ENCODE assay signal across 18 cellular contexts in the genomic region with DNA sequence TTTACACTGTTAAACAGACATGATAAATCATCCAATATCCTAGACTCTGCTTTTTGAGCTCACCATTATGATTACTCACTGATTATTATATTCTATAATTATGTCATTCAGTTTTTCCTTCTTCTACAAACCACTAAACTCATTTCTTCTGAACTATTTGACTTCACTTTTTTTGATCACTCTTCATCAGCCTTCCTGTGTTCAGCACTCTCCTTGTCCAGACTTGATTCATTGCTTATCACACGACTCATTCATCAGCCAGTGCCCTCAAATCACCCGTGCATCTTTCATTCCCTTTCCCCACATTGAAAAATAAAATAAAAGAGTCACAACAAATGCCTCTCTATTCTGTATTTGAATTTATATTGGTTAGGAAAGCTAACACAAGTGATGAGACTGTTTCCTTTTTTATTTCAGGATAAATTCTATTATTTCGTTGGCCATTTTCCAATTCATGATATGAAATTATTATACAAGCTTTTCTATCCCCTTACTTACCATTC.
DNase-seq lines count a peak whose midpoint lies in the region; ATAC-seq, FAIRE-seq and TF ChIP-seq lines count a peak whose summit lies in the region.
"Had no signal": no experiment of that assay in that cellular context is flagged by ENCODE, and none has a peak within 500 bp of the region (broad histone marks: within the 10 kb centered on the region; RNA-seq: fewer than 3 reads in every experiment).

No MANE protein-coding gene starts in this region.

- H3K4me1 Mint-ChIP-seq in CD8-positive, alpha-beta T cell (ENCODE audit: low read depth): no peaks in the 10 kb centered on the region
- no peaks in the 10 kb centered on the region for H3K4me1 Mint-ChIP-seq in CD4-positive, alpha-beta T cell (ENCODE audit: low read depth)
- H3K4me1 Mint-ChIP-seq: CD8-positive, alpha-beta memory T cell; GM23338 had no signal

- WGBS in K562 (ENCODE audit: insufficient coverage, low coverage, missing lambda C conversion rate): under 1% methylated on average over 3 of the region's 3 CpGs

- peak; percentile 1 for DNase-seq in HPDE6-E6E7 (ENCODE audit: extremely low spot score)
- no peak for DNase-seq in K562 (ENCODE audit: extremely low read depth in 1 of 4, low spot score in 3 of 4)
- peak; percentile 50 for DNase-seq in epithelial cell of esophagus (ENCODE audit: low read depth)
- DNase-seq in iris pigment epithelial cell (ENCODE audit: low read depth): peak; percentile 1
- DNase-seq in CD8-positive, alpha-beta T cell: no peak
- DNase-seq in CD4-positive, alpha-beta T cell: no peak
- DNase-seq: C1 segment of cervical spinal cord; CD8-positive, alpha-beta memory T cell; DMS 273 treated with DMSO at 0.1 percent for 48 hours; DMS79; GF-D8 had no signal

- ATAC-seq in K562 (no peak), HG02973 (IDR thresholded peaks at IDR 0.05; ENCODE audit: unreplicated experiment) (no peak), HG03469 (IDR thresholded peaks at IDR 0.05; ENCODE audit: unreplicated experiment) (no peak)
- ATAC-seq in CD8-positive, alpha-beta T cell: no peak
- ATAC-seq in CD4-positive, alpha-beta T cell (ENCODE audit: poor library complexity): no peak
- ATAC-seq: GM23338 had no signal

- no peak for TF ChIP-seq EP300 in K562 (IDR thresholded peaks at IDR 0.05; ENCODE audit: low read length)

- H3K36me3 Mint-ChIP-seq in CD8-positive, alpha-beta T cell: no peaks in the 10 kb centered on the region
- H3K36me3 Mint-ChIP-seq in CD4-positive, alpha-beta T cell (ENCODE audit: low read depth): no peaks in the 10 kb centered on the region
- H3K36me3 Mint-ChIP-seq: CD8-positive, alpha-beta memory T cell had no signal

- TF ChIP-seq CTCF in K562 (IDR thresholded peaks at IDR 0.05 in 2 of 3, conservative IDR thresholded peaks at IDR 0.05 in 1 of 3; ENCODE audit: insufficient read depth in 2 of 3, low read depth in 1 of 3, low read length in 3 of 3) (no peak), epithelial cell of esophagus (IDR thresholded peaks at IDR 0.05; ENCODE audit: insufficient read depth, low read depth, low read length, missing control alignments) (no peak)
- TF ChIP-seq CTCF in CD8-positive, alpha-beta T cell (IDR thresholded peaks at IDR 0.05): no peak
- TF ChIP-seq CTCF in CD4-positive, alpha-beta T cell (IDR thresholded peaks at IDR 0.05): no peak

- H3K4me1 ChIP-seq in K562 (replicated peaks in 1 of 2; ENCODE audit: control insufficient read depth in 2 of 2, insufficient read depth in 2 of 2, low read length in 2 of 2): no peaks in the 10 kb centered on the region
- no peaks in the 10 kb centered on the region for H3K4me1 ChIP-seq in CD8-positive, alpha-beta T cell (ENCODE audit: insufficient read depth, low read length)
- H3K4me1 ChIP-seq: HAP-1 had no signal

- peaks cover 31% of the 10 kb centered on the region for H3K9me3 Mint-ChIP-seq in CD8-positive, alpha-beta T cell
- H3K9me3 Mint-ChIP-seq in CD4-positive, alpha-beta T cell: peaks cover 11% of the 10 kb centered on the region
- H3K9me3 Mint-ChIP-seq: GM23338 had no signal

- no peak for FAIRE-seq in K562 (lab: Jason Lieb, UNC)
- FAIRE-seq: D721Med, GM12891, GM18507 had no signal

- H3K4me2 ChIP-seq in K562 (ENCODE audit: insufficient read depth, low read length): no peak overlapping the region
- H3K4me2 ChIP-seq: GM23338 had no signal

- no peak overlapping the region for H2AFZ ChIP-seq in K562 (ENCODE audit: low read depth, low read length)
- H2AFZ ChIP-seq: GM23338 had no signal

- H3K9me1 ChIP-seq in K562 (ENCODE audit: control insufficient read depth, insufficient read depth, low read length): no peaks in the 10 kb centered on the region

- in situ Hi-C loops in K562 (cut with MboI): no loop called here

- no TSS peak for BruUV-seq in K562 (replicated peaks; lab: Mats Ljungman, UMichigan)

- H3K4me3 Mint-ChIP-seq in CD8-positive, alpha-beta T cell: no peak overlapping the region
- no peak overlapping the region for H3K4me3 Mint-ChIP-seq in CD4-positive, alpha-beta T cell
- H3K4me3 Mint-ChIP-seq: CD8-positive, alpha-beta memory T cell; GM23338 had no signal

- no peak overlapping the region for H3K9ac ChIP-seq in K562 (ENCODE audit: insufficient read depth in 1 of 2, low read depth in 2 of 2, low read length in 2 of 2)

- no peaks in the 10 kb centered on the region for H3K27me3 Mint-ChIP-seq in CD8-positive, alpha-beta T cell (ENCODE audit: low read depth)
- no peaks in the 10 kb centered on the region for H3K27me3 Mint-ChIP-seq in CD4-positive, alpha-beta T cell
- H3K27me3 Mint-ChIP-seq: CD8-positive, alpha-beta memory T cell had no signal

- 0 out of 2 replicates have a peak, but pooled peaks cover 2% of the 10 kb centered on the region for H3K9me3 ChIP-seq in K562 (replicated peaks; ENCODE audit: control insufficient read depth, insufficient read depth, low read depth, low read length)
- H3K9me3 ChIP-seq in CD8-positive, alpha-beta T cell (ENCODE audit: low read length): no peaks in the 10 kb centered on the region
- H3K9me3 ChIP-seq in CD4-positive, alpha-beta T cell (ENCODE audit: control insufficient read depth, low read length): no peaks in the 10 kb centered on the region
- H3K9me3 ChIP-seq: HAP-1 had no signal

- no peaks in the 10 kb centered on the region for H4K20me1 ChIP-seq in K562 (replicated peaks; ENCODE audit: control insufficient read depth, insufficient read depth, low read length)

- no peak overlapping the region for H3K27ac ChIP-seq in K562 (ENCODE audit: extremely low read depth, low read depth, low read length)
- no peak overlapping the region for H3K27ac ChIP-seq in CD8-positive, alpha-beta T cell (ENCODE audit: low read depth, low read length)
- no peak overlapping the region for H3K27ac ChIP-seq in CD4-positive, alpha-beta T cell (ENCODE audit: low read depth, low read length)

- intact Hi-C loops in K562 (cut with micrococcal nuclease): no loop called here
- intact Hi-C loops in CD8-positive, alpha-beta T cell (cut with DNase I, micrococcal nuclease): no loop called here
- intact Hi-C loops in CD4-positive, alpha-beta T cell (cut with DNase I, micrococcal nuclease): no loop called here

- H3K27ac Mint-ChIP-seq in CD8-positive, alpha-beta T cell: no peak overlapping the region
- no peak overlapping the region for H3K27ac Mint-ChIP-seq in CD4-positive, alpha-beta T cell
- H3K27ac Mint-ChIP-seq: CD8-positive, alpha-beta memory T cell; GM23338 had no signal

- no peaks in the 10 kb centered on the region for H3K36me3 ChIP-seq in K562 (ENCODE audit: control insufficient read depth, insufficient read depth, low read length)
- no peaks in the 10 kb centered on the region for H3K36me3 ChIP-seq in CD8-positive, alpha-beta T cell (ENCODE audit: insufficient read depth, low read length)
- H3K36me3 ChIP-seq: HAP-1 had no signal

- no peak for TF ChIP-seq RAD21 in K562 (CRISPR knock-in tag; conservative IDR thresholded peaks at IDR 0.05 in 1 of 2, IDR thresholded peaks at IDR 0.05 in 1 of 2)

- CTCF ChIA-PET in K562 (lab: Yijun Ruan, JAX; ENCODE audit: low intra/inter-chr PET ratio): no interaction called here
- CTCF ChIA-PET in CD8-positive, alpha-beta T cell (lab: Charles Lee): no interaction called here
- CTCF ChIA-PET in CD4-positive, alpha-beta T cell (lab: Charles Lee): no interaction called here

- POLR2A ChIA-PET in K562 (lab: Yijun Ruan, JAX): interaction anchor here (0.9 to 1.3 kb wide), 2 partner anchors 18 to 139 kb away, joined by 3 read pairs; no protein-coding TSS in a partner anchor
- POLR2A ChIA-PET in CD8-positive, alpha-beta T cell (lab: Charles Lee): no interaction called here
- POLR2A ChIA-PET in CD4-positive, alpha-beta T cell (lab: Charles Lee): no interaction called here

- H3K79me2 ChIP-seq in K562 (ENCODE audit: control insufficient read depth, insufficient read depth, low read length): no peaks in the 10 kb centered on the region

- H3K4me3 ChIP-seq in K562 (no peak overlapping the region), epithelial cell of esophagus (ENCODE audit: low read length) (no peak overlapping the region)
- H3K4me3 ChIP-seq in CD8-positive, alpha-beta T cell (ENCODE audit: low read depth, low read length): no peak overlapping the region
- H3K4me3 ChIP-seq: GM23338, HAP-1 had no signal

- TF ChIP-seq POLR2A in K562 (conservative IDR thresholded peaks at IDR 0.05): no peak

- H3K27me3 ChIP-seq in K562 (ENCODE audit: control insufficient read depth in 2 of 2, insufficient read depth in 2 of 2, low read length in 2 of 2): no peaks in the 10 kb centered on the region
- no peaks in the 10 kb centered on the region for H3K27me3 ChIP-seq in CD8-positive, alpha-beta T cell (ENCODE audit: insufficient read depth, low read length)
- no peaks in the 10 kb centered on the region for H3K27me3 ChIP-seq in CD4-positive, alpha-beta T cell (ENCODE audit: control insufficient read depth, insufficient read depth, low read length)

TF ChIP-seq in K562, 482 proteins besides CTCF, POLR2A, EP300 and RAD21:
- TF ChIP-seq KLF6 (CRISPR knock-in tag; IDR thresholded peaks at IDR 0.05; ENCODE audit: borderline replicate concordance) (no peak), HNRNPK (IDR thresholded peaks at IDR 0.05; ENCODE audit: low read depth, low read length, poor library complexity, severe bottlenecking) (no peak), TFAM (CRISPR knock-in tag; conservative IDR thresholded peaks at IDR 0.05) (peak; percentile 97; the same call in 1 of the 2 replicates), ZFPM2 (CRISPR knock-in tag; IDR thresholded peaks at IDR 0.05) (0 out of 2 replicates have a peak, but pooled peaks have one; percentile 55), ERF (CRISPR knock-in tag; IDR thresholded peaks at IDR 0.05) (no peak), HMG20B (CRISPR knock-in tag; IDR thresholded peaks at IDR 0.05) (no peak), ZNF57 (CRISPR knock-in tag; IDR thresholded peaks at IDR 0.05) (no peak)
- TF ChIP-seq, protein P1, sequence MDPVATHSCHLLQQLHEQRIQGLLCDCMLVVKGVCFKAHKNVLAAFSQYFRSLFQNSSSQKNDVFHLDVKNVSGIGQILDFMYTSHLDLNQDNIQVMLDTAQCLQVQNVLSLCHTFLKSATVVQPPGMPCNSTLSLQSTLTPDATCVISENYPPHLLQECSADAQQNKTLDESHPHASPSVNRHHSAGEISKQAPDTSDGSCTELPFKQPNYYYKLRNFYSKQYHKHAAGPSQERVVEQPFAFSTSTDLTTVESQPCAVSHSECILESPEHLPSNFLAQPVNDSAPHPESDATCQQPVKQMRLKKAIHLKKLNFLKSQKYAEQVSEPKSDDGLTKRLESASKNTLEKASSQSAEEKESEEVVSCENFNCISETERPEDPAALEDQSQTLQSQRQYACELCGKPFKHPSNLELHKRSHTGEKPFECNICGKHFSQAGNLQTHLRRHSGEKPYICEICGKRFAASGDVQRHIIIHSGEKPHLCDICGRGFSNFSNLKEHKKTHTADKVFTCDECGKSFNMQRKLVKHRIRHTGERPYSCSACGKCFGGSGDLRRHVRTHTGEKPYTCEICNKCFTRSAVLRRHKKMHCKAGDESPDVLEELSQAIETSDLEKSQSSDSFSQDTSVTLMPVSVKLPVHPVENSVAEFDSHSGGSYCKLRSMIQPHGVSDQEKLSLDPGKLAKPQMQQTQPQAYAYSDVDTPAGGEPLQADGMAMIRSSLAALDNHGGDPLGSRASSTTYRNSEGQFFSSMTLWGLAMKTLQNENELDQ (CRISPR knock-in tag; IDR thresholded peaks at IDR 0.05; ENCODE audit: borderline replicate concordance): no peak

Comparison
In these comparisons a context has a peak if more than half of its experiments do, and no peak if none do; other contexts are left out.
1. DNase-seq: peak in HPDE6-E6E7 (single experiment), epithelial cell of esophagus (single experiment) and iris pigment epithelial cell (single experiment); none in K562 (0 of 4), CD8-positive, alpha-beta T cell (0 of 7) and CD4-positive, alpha-beta T cell (0 of 10).